ENCODE assay signal across 33 cellular contexts in the genomic region with DNA sequence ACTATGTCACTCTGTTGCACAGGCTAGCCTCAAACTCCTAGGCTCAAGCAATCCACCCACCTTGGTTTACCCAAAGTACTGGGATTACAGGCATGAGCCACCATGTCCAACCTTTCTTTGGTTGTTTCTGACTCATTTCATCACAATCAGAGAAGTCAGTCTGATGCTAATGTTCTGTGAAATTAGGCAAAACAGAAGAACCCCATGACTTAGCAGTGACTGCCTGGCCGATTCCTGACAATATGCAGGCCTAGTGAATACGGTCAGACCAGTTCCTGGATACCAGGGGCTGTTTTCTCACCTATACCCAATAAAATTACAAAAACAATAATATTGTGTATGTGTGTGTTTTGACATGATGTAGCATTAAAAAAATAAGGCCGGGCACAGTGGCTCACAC.
"Had no signal": no experiment of that assay in that cellular context is flagged by ENCODE, and none has a peak within 500 bp of the region (broad histone marks: within the 10 kb centered on the region; RNA-seq: fewer than 3 reads in every experiment).

No MANE protein-coding gene starts in this region.

- DNase-seq: activated CD4-positive, alpha-beta T cell treated with anti-CD3 and anti-CD28 coated beads for 48 hours; activated CD4-positive, alpha-beta T cell treated with anti-CD3 and anti-CD28 coated beads, Interleukin-2, amount 50 U/mL, for 48 hours; activated CD8-positive, alpha-beta memory T cell treated with anti-CD3 and anti-CD28 coated beads for 24 hours; activated effector memory CD4-positive, alpha-beta T cell treated with anti-CD3 and anti-CD28 coated beads, Interleukin-2, amount 50 U/mL, for 16 hours; activated naive CD4-positive, alpha-beta T cell treated with anti-CD3 and anti-CD28 coated beads for 36 hours; activated naive CD8-positive, alpha-beta T cell treated with anti-CD3 and anti-CD28 coated beads for 36 hours; adrenal gland; brain microvascular endothelial cell; caudate nucleus; endodermal cell; foreskin melanocyte; left colon; mammary epithelial cell; midbrain; naive thymus-derived CD4-positive, alpha-beta T cell; occipital lobe; psoas muscle; stimulated activated CD4-positive, alpha-beta T cell treated with anti-CD3 and anti-CD28 coated beads, Interleukin-15, amount 100 ng/mL, for 24 hours; stimulated activated CD4-positive, alpha-beta T cell treated with anti-CD3 and anti-CD28 coated beads, Interleukin-2, amount 100 ng/mL, for 24 hours; stimulated activated naive B cell treated with anti-CD40 and anti-IgM and Interleukin-4, amounts not matched to agents 10 μg/mL and 1 μg/mL and 100 μg/mL, for 72 hours; stomach; T-helper 9 cell; thyroid gland; upper lobe of right lung; WERI-Rb-1 had no signal

- H3K27me3 Mint-ChIP-seq: naive thymus-derived CD4-positive, alpha-beta T cell; stimulated activated naive B cell treated with anti-CD40 and anti-IgM and Interleukin-4, amounts not matched to agents 10 μg/mL and 1 μg/mL and 100 μg/mL, for 72 hours had no signal

- H3K27ac ChIP-seq: brain microvascular endothelial cell, neural progenitor cell, psoas muscle, upper lobe of right lung, WERI-Rb-1 had no signal

- ATAC-seq: activated CD4-positive, CD25-positive, alpha-beta regulatory T cell treated with anti-CD3 and anti-CD28 coated beads, Interleukin-2, amount 50 U/mL, for 24 hours; left colon; naive thymus-derived CD4-positive, alpha-beta T cell; psoas muscle; stimulated activated naive B cell treated with anti-CD40 and anti-IgM and Interleukin-4, amounts not matched to agents 10 μg/mL and 1 μg/mL and 100 μg/mL, for 72 hours; upper lobe of right lung had no signal

- H3K9ac ChIP-seq: neural progenitor cell, parathyroid adenoma had no signal

- H3K79me2 ChIP-seq: parathyroid adenoma had no signal

- H2AFZ ChIP-seq: neural progenitor cell, parathyroid adenoma had no signal

- H3K9me3 ChIP-seq: adrenal gland, ascending aorta, esophagus muscularis mucosa, psoas muscle, right atrium auricular region, stomach, thyroid gland, upper lobe of right lung had no signal

- H3K27me3 ChIP-seq: adrenal gland, ascending aorta, brain microvascular endothelial cell, esophagus muscularis mucosa, neural progenitor cell, right atrium auricular region, stomach, thyroid gland, upper lobe of right lung had no signal

- H3K36me3 ChIP-seq: adrenal gland, ascending aorta, brain microvascular endothelial cell, esophagus muscularis mucosa, neural progenitor cell, right atrium auricular region, stomach, thyroid gland, upper lobe of right lung, WERI-Rb-1 had no signal

- H3K9me3 Mint-ChIP-seq: activated naive CD4-positive, alpha-beta T cell treated with anti-CD3 and anti-CD28 coated beads for 36 hours; activated naive CD8-positive, alpha-beta T cell treated with anti-CD3 and anti-CD28 coated beads for 36 hours; dendritic cell treated with granulocyte-macrophage colony-stimulating factor and Interleukin-4, amounts not matched to agents 40 ng/mL and 50 ng/mL, for 4 days; endodermal cell; stimulated activated naive B cell treated with anti-CD40 and anti-IgM and Interleukin-4, amounts not matched to agents 10 μg/mL and 1 μg/mL and 100 μg/mL, for 72 hours; T-helper 1 cell treated with Interleukin-12 subunit alpha and Interleukin-12 subunit beta and Interleukin-4 antibody, amounts not matched to agents 30 μg/mL and 1 μg/mL, for 36 hours had no signal

- H3K4me1 ChIP-seq: ascending aorta, neural progenitor cell, parathyroid adenoma, psoas muscle had no signal

- H3K4me3 ChIP-seq: adrenal gland, psoas muscle, thyroid gland, upper lobe of right lung had no signal
